ENCODE assay signal across 1 cellular context in the genomic region with DNA sequence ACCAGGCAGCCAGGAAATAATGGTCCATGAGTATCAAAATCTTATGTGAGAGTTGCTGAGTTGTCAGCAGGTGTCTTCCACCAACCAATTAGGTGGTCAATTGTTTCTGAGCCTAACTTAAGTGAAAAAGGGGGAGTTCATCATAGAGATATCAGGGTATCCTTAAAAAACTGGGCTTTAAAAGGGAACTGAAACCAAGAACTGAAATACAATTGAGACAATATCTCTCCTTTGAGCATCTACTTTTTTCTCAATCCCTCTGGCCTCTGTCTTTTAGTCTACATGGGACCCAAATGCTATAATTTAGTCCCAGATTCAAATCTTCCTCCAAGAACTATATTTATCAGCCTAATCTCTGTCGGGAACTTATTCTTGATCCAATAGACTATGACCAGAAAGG.
TF ChIP-seq lines count a peak whose summit lies in the region.

No MANE protein-coding gene starts in this region.

TF ChIP-seq in WTC11, 78 proteins besides CTCF, POLR2A, EP300 and RAD21 (continued from another document):
- TF ChIP-seq, protein P1, sequence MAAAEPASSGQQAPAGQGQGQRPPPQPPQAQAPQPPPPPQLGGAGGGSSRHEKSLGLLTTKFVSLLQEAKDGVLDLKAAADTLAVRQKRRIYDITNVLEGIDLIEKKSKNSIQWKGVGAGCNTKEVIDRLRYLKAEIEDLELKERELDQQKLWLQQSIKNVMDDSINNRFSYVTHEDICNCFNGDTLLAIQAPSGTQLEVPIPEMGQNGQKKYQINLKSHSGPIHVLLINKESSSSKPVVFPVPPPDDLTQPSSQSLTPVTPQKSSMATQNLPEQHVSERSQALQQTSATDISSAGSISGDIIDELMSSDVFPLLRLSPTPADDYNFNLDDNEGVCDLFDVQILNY (CRISPR knock-in tag; IDR thresholded peaks at IDR 0.05): no peak
- TF ChIP-seq, protein P2, sequence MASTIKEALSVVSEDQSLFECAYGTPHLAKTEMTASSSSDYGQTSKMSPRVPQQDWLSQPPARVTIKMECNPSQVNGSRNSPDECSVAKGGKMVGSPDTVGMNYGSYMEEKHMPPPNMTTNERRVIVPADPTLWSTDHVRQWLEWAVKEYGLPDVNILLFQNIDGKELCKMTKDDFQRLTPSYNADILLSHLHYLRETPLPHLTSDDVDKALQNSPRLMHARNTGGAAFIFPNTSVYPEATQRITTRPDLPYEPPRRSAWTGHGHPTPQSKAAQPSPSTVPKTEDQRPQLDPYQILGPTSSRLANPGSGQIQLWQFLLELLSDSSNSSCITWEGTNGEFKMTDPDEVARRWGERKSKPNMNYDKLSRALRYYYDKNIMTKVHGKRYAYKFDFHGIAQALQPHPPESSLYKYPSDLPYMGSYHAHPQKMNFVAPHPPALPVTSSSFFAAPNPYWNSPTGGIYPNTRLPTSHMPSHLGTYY (CRISPR knock-in tag; IDR thresholded peaks at IDR 0.05): no peak
- TF ChIP-seq NR2C2 (CRISPR knock-in tag; IDR thresholded peaks at IDR 0.05) (no peak), FOXP1 (CRISPR knock-in tag; IDR thresholded peaks at IDR 0.05; ENCODE audit: borderline replicate concordance) (no peak)
TF ChIP-seq in WTC11: peak in this region for 0.
